In the genomic region with DNA sequence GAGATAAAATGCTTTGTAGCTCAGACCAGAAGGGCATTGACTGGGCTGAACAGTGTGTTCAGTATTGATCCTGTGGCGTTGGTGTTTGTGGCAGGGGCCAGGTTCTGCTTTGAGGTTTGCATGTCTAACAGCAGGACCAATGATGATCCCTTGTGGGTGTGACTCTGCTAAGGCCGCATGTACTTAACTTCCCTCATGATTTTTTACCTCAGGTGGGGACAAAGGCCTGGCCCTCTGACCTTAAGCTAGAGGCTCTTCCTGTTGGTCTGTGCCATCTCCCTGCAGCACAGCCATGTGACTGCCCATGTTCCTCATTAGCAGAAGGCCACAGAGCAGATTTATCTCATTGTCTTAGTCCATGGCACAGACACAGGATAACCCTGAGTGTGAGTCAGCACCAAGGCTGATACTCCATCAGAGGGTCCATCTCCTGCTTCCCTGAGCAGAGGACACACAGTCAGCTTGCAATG, we compare ENCODE assay signal across 15 cellular contexts. TPM values are rescaled to one million over a fixed set of nuclear protein-coding genes. Genes with fewer than 3 reads are reported as not detected.
DNase-seq lines count a peak whose midpoint lies in the region; ATAC-seq, FAIRE-seq and TF ChIP-seq lines count a peak whose summit lies in the region.
"Had no signal": no experiment of that assay in that cellular context is flagged by ENCODE, and none has a peak within 500 bp of the region (broad histone marks: within the 10 kb centered on the region; RNA-seq: fewer than 3 reads in every experiment).

No MANE protein-coding gene starts in this region.

- in situ Hi-C loops in GM12878 (cut with MboI) = no loop called here

- no TSS peak for BruUV-seq in GM12878 (replicated peaks; lab: Mats Ljungman, UMichigan)

- H3K9me3 ChIP-seq in left ventricle myocardium inferior (replicated peaks) (no peaks in the 10 kb centered on the region), right atrium auricular region (no peaks in the 10 kb centered on the region), GM12878 (replicated peaks; ENCODE audit: control insufficient read depth, insufficient read depth, low read length) (no peaks in the 10 kb centered on the region)
- no peaks in the 10 kb centered on the region for H3K9me3 ChIP-seq in naive thymus-derived CD4-positive, alpha-beta T cell (ENCODE audit: control insufficient read depth in 2 of 3, low read length in 3 of 3)

- H3K9ac ChIP-seq in GM12878 (ENCODE audit: control insufficient read depth, insufficient read depth, low read length) = no peak overlapping the region

- no peaks in the 10 kb centered on the region for H3K27me3 Mint-ChIP-seq in naive thymus-derived CD4-positive, alpha-beta T cell
- H3K27me3 Mint-ChIP-seq in type B pancreatic cell = no peaks in the 10 kb centered on the region
- H3K27me3 Mint-ChIP-seq: activated CD4-positive, alpha-beta memory T cell treated with anti-CD3 and anti-CD28 coated beads, Interleukin-2, amount 10 ng/mL, durations not matched to agents 7 days and 5 days; naive B cell had no signal

- no peak for TF ChIP-seq EP300 in GM12878 (IDR thresholded peaks at IDR 0.05; ENCODE audit: borderline replicate concordance in 1 of 2, control insufficient read depth in 1 of 2, low read depth in 2 of 2, low read length in 2 of 2)

- FAIRE-seq in GM12878 (lab: Jason Lieb, UNC) = no peak
- FAIRE-seq: D721Med had no signal

- POLR2A ChIA-PET in GM12878 (lab: Charles Lee) = no interaction called here
- POLR2A ChIA-PET in naive thymus-derived CD4-positive, alpha-beta T cell (lab: Charles Lee) = no interaction called here

- peaks cover 64% of the 10 kb centered on the region for H3K4me1 ChIP-seq in left ventricle myocardium inferior
- peaks cover 0 to 45% of the 10 kb centered on the region in 2 donors for H3K4me1 ChIP-seq in right atrium auricular region
- peaks cover 13% of the 10 kb centered on the region; the same call in 1 of the 2 replicates for H3K4me1 ChIP-seq in GM12878 (ENCODE audit: control insufficient read depth, insufficient read depth, low read length)
- H3K4me1 ChIP-seq in naive thymus-derived CD4-positive, alpha-beta T cell (ENCODE audit: control insufficient read depth in 2 of 2, insufficient read depth in 2 of 2, low read length in 2 of 2) = no peaks in the 10 kb centered on the region

- no peaks in the 10 kb centered on the region for H3K9me3 Mint-ChIP-seq in naive thymus-derived CD4-positive, alpha-beta T cell
- H3K9me3 Mint-ChIP-seq in type B pancreatic cell = no peaks in the 10 kb centered on the region
- H3K9me3 Mint-ChIP-seq: activated CD4-positive, alpha-beta memory T cell treated with anti-CD3 and anti-CD28 coated beads, Interleukin-2, amount 10 ng/mL, durations not matched to agents 7 days and 5 days; naive B cell had no signal

- TF ChIP-seq RAD21 in GM12878 (IDR thresholded peaks at IDR 0.05; ENCODE audit: insufficient read depth, low read depth, low read length) = no peak

- H3K27ac ChIP-seq in left ventricle myocardium inferior (replicated peaks) (peak overlapping the region; percentile 38), right atrium auricular region (no peak overlapping the region), GM12878 (ENCODE audit: control insufficient read depth, insufficient read depth) (no peak overlapping the region)
- no peak overlapping the region for H3K27ac ChIP-seq in naive thymus-derived CD4-positive, alpha-beta T cell (ENCODE audit: low read depth, low read length)

- TF ChIP-seq CTCF in left ventricle myocardium inferior (IDR thresholded peaks at IDR 0.05; ENCODE audit: borderline replicate concordance) (no peak), right atrium auricular region (IDR thresholded peaks at IDR 0.05) (no peak), GM12878 (IDR thresholded peaks at IDR 0.05 in 2 of 3, conservative IDR thresholded peaks at IDR 0.05 in 1 of 3; ENCODE audit: control insufficient read depth in 2 of 3, extremely low read depth in 1 of 3, insufficient read depth in 1 of 3, low read depth in 3 of 3, low read length in 3 of 3) (no peak), type B pancreatic cell (conservative IDR thresholded peaks at IDR 0.05) (no peak)

- RAD21 ChIA-PET in GM12878 (lab: Charles Lee; ENCODE audit: unreplicated experiment) = interaction anchor here (1.0 to 1.3 kb wide), 2 partner anchors 21 to 65 kb away, joined by 3 read pairs; no protein-coding TSS in a partner anchor

- peaks cover 5 to 32% (median 26%) of the 10 kb centered on the region in 7 donors for H3K4me1 Mint-ChIP-seq in naive thymus-derived CD4-positive, alpha-beta T cell
- H3K4me1 Mint-ChIP-seq in type B pancreatic cell (ENCODE audit: unreplicated experiment) = peaks cover 8% of the 10 kb centered on the region

- H3K27ac Mint-ChIP-seq in naive thymus-derived CD4-positive, alpha-beta T cell = peak overlapping the region in 4 of 9 donors; percentile 6 to 71 (median 49)
- no peak overlapping the region for H3K27ac Mint-ChIP-seq in type B pancreatic cell
- H3K27ac Mint-ChIP-seq: activated CD4-positive, alpha-beta memory T cell treated with anti-CD3 and anti-CD28 coated beads, Interleukin-2, amount 10 ng/mL, durations not matched to agents 7 days and 5 days had no signal

- no peak for TF ChIP-seq POLR2A in GM12878 (IDR thresholded peaks at IDR 0.05; ENCODE audit: low read depth, low read length)

- H3K27me3 ChIP-seq in left ventricle myocardium inferior (ENCODE audit: low read depth) (no peaks in the 10 kb centered on the region), right atrium auricular region (no peaks in the 10 kb centered on the region), GM12878 (replicated peaks in 1 of 2; ENCODE audit: control insufficient read depth in 2 of 2, insufficient read depth in 2 of 2, low read length in 1 of 2) (no peaks in the 10 kb centered on the region)
- no peaks in the 10 kb centered on the region for H3K27me3 ChIP-seq in naive thymus-derived CD4-positive, alpha-beta T cell (ENCODE audit: control insufficient read depth in 2 of 2, insufficient read depth in 2 of 2, low read length in 2 of 2)

- no peaks in the 10 kb centered on the region for H3K79me2 ChIP-seq in GM12878 (ENCODE audit: control insufficient read depth, insufficient read depth, low read length)

- CTCF ChIA-PET in GM12878 (lab: Yijun Ruan, JAX) = interaction anchor here (1.7 kb wide), 1 partner anchor 20 kb away, joined by 3 read pairs; no protein-coding TSS in a partner anchor
- CTCF ChIA-PET in naive thymus-derived CD4-positive, alpha-beta T cell (lab: Charles Lee) = no interaction called here

- intact Hi-C loops in left ventricle myocardium inferior (cut with micrococcal nuclease) = no loop called here
- intact Hi-C loops in GM12878 (cut with micrococcal nuclease; ENCODE audit: unreplicated experiment) = no loop called here
- intact Hi-C loops in naive thymus-derived CD4-positive, alpha-beta T cell (cut with micrococcal nuclease) = no loop called here
- intact Hi-C loops in posterior vena cava (cut with DNase I) = no loop called here

- H3K4me3 ChIP-seq in left ventricle myocardium inferior (no peak overlapping the region), right atrium auricular region (no peak overlapping the region), GM12878 (no peak overlapping the region)
- H3K4me3 ChIP-seq in naive thymus-derived CD4-positive, alpha-beta T cell (ENCODE audit: low read length) = no peak overlapping the region
- H3K4me3 ChIP-seq: skin epidermis had no signal

- H4K20me1 ChIP-seq in GM12878 (ENCODE audit: control insufficient read depth, insufficient read depth) = no peaks in the 10 kb centered on the region

- peaks cover 50% of the 10 kb centered on the region for H3K36me3 ChIP-seq in left ventricle myocardium inferior
- H3K36me3 ChIP-seq in right atrium auricular region = peaks cover 23% of the 10 kb centered on the region
- peaks cover 5 to 16% of the 10 kb centered on the region in 2 experiments; a peak in 3 of 4 replicates for H3K36me3 ChIP-seq in GM12878 (ENCODE audit: control insufficient read depth in 2 of 2, insufficient read depth in 2 of 2, low read length in 1 of 2)
- H3K36me3 ChIP-seq in naive thymus-derived CD4-positive, alpha-beta T cell (ENCODE audit: control insufficient read depth in 2 of 3, insufficient read depth in 3 of 3, low read length in 3 of 3) = peaks cover 0 to 40% (median 0%) of the 10 kb centered on the region in 3 experiments

- no peak overlapping the region for H2AFZ ChIP-seq in GM12878 (ENCODE audit: control insufficient read depth, low read depth, low read length)

- SMC1A ChIA-PET in GM12878 (lab: Charles Lee; ENCODE audit: uncharacterized antibody, unreplicated experiment) = interaction anchor here (1.8 kb wide), 1 partner anchor 8 kb away, joined by 4 read pairs; no protein-coding TSS in a partner anchor

- no peak overlapping the region for H3K4me3 Mint-ChIP-seq in naive thymus-derived CD4-positive, alpha-beta T cell
- no peak overlapping the region for H3K4me3 Mint-ChIP-seq in type B pancreatic cell
- H3K4me3 Mint-ChIP-seq: activated CD4-positive, alpha-beta memory T cell treated with anti-CD3 and anti-CD28 coated beads, Interleukin-2, amount 10 ng/mL, durations not matched to agents 7 days and 5 days; naive B cell had no signal

- DNase-seq in left ventricle myocardium inferior (no peak), right atrium auricular region (ENCODE audit: low spot score) (no peak), GM12878 (ENCODE audit: low read depth, low spot score) (no peak), type B pancreatic cell (ENCODE audit: extremely low spot score, unreplicated experiment) (no peak), posterior vena cava (ENCODE audit: low spot score) (no peak)
- no peak for DNase-seq in naive thymus-derived CD4-positive, alpha-beta T cell
- DNase-seq: activated CD4-positive, alpha-beta memory T cell treated with anti-CD3 and anti-CD28 coated beads, Interleukin-2, amount 10 ng/mL, durations not matched to agents 7 days and 5 days; naive B cell; NCI-H187; RPMI8226; T-helper 9 cell had no signal

- no peak overlapping the region for H3K4me2 ChIP-seq in GM12878 (ENCODE audit: control insufficient read depth, insufficient read depth)

- H3K36me3 Mint-ChIP-seq in naive thymus-derived CD4-positive, alpha-beta T cell = peaks cover 7 to 46% (median 12%) of the 10 kb centered on the region in 5 donors
- peaks cover 32% of the 10 kb centered on the region for H3K36me3 Mint-ChIP-seq in type B pancreatic cell

- ATAC-seq in GM12878 = peak; percentile 20; the same call in 2 of the 3 replicates
- ATAC-seq in naive thymus-derived CD4-positive, alpha-beta T cell = peak; percentile 66
- no peak for ATAC-seq in HG02981 (IDR thresholded peaks at IDR 0.05; ENCODE audit: unreplicated experiment)
- ATAC-seq in GM19463 (IDR thresholded peaks at IDR 0.05; ENCODE audit: unreplicated experiment) = no peak

- 71% methylated on average over 2 of the region's 2 CpGs for WGBS in GM12878 (ENCODE audit: insufficient coverage, insufficient replicate concordance, low lambda C conversion rate, missing lambda C conversion rate)

RNA-seq across cellular contexts. Expression of a gene that starts 34.3 kb away (rescaled TPM):
- total RNA-seq in left ventricle myocardium inferior (0.55 TPM), right atrium auricular region (under 1 TPM; 0.41 to 0.63 TPM), GM12878 (2014; rRNA removed) (0.05 and 0.06 TPM in 2 replicates), GM12878 (2014; rRNA removed; fragmentation: Illumina TruSeq; extraction: Trizol) (0.05 and 0.09 TPM in 2 replicates), GM12878 (2021) (0.11 and 0.15 TPM in 2 replicates), type B pancreatic cell (ENCODE audit: low replicate concordance) (3.9 and 4.0 TPM in 2 replicates), posterior vena cava (under 1 TPM; 0.42 to 0.48 TPM)
- total RNA-seq in GM12878 (2013; cell fraction: nucleolus; rRNA removed) = 0.58 and 0.88 TPM in 2 replicates
- polyA plus RNA-seq in GM12878 (2011; ENCODE audit: low read depth) = 0.01 TPM
- polyA plus RNA-seq in GM12878 (2011; rRNA removed) (0.01 and 0.03 TPM in 2 replicates), GM12878 (2014; fragmentation: Illumina TruSeq; extraction: Trizol) (0.03 TPM in 1 of 2 replicates, not detected in the other), GM12878 (2014; fragmentation: Nextera tagmentation; extraction: Ambion mirVana) (under 1 TPM in 1 of 2 experiments, not detected in 1; under 0.01 TPM), GM12878 (2014; rRNA removed) (0.05 and 0.24 TPM in 2 replicates), GM12878 (2016; fragmentation: Nextera tagmentation; extraction: Ambion mirVana) (under 1 TPM; 0.01 to 0.19 TPM)
- 0.03 and 0.05 TPM in 2 replicates for polyA plus RNA-seq in GM12878 (2011; cell fraction: cytosol; rRNA removed)
- 0.12 and 0.22 TPM in 2 replicates for polyA plus RNA-seq in GM12878 (2011; cell fraction: nucleus; rRNA removed)
- polyA plus RNA-seq in GM12878 (2012) = 0.04 and 0.06 TPM in 2 replicates
- polyA minus RNA-seq in GM12878 (2011; rRNA and poly(A)+ RNA removed) = 0.10 and 0.73 TPM in 2 replicates
- polyA minus RNA-seq in GM12878 (2011; cell fraction: cytosol; rRNA and poly(A)+ RNA removed) = 0.10 TPM in 1 of 2 replicates, not detected in the other
- polyA minus RNA-seq in GM12878 (2011; cell fraction: nucleus; rRNA and poly(A)+ RNA removed) = 0.12 and 0.19 TPM in 2 replicates
- under 1 TPM; 0.12 to 0.16 (median 0.14) TPM for total RNA-seq in naive thymus-derived CD4-positive, alpha-beta T cell
- polyA plus RNA-seq in naive thymus-derived CD4-positive, alpha-beta T cell = not detected

RNA-seq across cellular contexts. Expression of a gene that starts 49.9 kb away (rescaled TPM):
- total RNA-seq in left ventricle myocardium inferior (117 TPM), right atrium auricular region (100 to 1,000 TPM; 115 to 174 TPM), GM12878 (2014; rRNA removed) (12.3 and 14.1 TPM in 2 replicates), GM12878 (2014; rRNA removed; fragmentation: Illumina TruSeq; extraction: Trizol) (5.4 TPM in 2 replicates), GM12878 (2021) (16.3 and 16.9 TPM in 2 replicates), type B pancreatic cell (ENCODE audit: low replicate concordance) (84.3 and 126 TPM in 2 replicates), posterior vena cava (10 to 100 TPM; 90.8 to 92.8 TPM)
- total RNA-seq in GM12878 (2013; cell fraction: nucleolus; rRNA removed) = 17.6 and 19.7 TPM in 2 replicates
- 2.3 TPM for polyA plus RNA-seq in GM12878 (2011; ENCODE audit: low read depth)
- polyA plus RNA-seq in GM12878 (2011; rRNA removed) (2.7 and 8.2 TPM in 2 replicates), GM12878 (2014; fragmentation: Illumina TruSeq; extraction: Trizol) (6.5 and 10.2 TPM in 2 replicates), GM12878 (2014; fragmentation: Nextera tagmentation; extraction: Ambion mirVana) (under 1 TPM; 0.33 to 0.37 TPM), GM12878 (2014; rRNA removed) (8.7 and 10.2 TPM in 2 replicates), GM12878 (2016; fragmentation: Nextera tagmentation; extraction: Ambion mirVana) (10 to 100 TPM in 1 of 2 experiments, 1 to 10 TPM in 1; 9.6 to 10.1 TPM)
- 5.7 and 5.9 TPM in 2 replicates for polyA plus RNA-seq in GM12878 (2011; cell fraction: cytosol; rRNA removed)
- polyA plus RNA-seq in GM12878 (2011; cell fraction: nucleus; rRNA removed) = 7.0 TPM in 2 replicates
- polyA plus RNA-seq in GM12878 (2012) = 4.2 and 5.2 TPM in 2 replicates
- 12.6 and 13.7 TPM in 2 replicates for polyA minus RNA-seq in GM12878 (2011; rRNA and poly(A)+ RNA removed)
- polyA minus RNA-seq in GM12878 (2011; cell fraction: cytosol; rRNA and poly(A)+ RNA removed) = 5.5 and 8.2 TPM in 2 replicates
- 2.3 and 6.0 TPM in 2 replicates for polyA minus RNA-seq in GM12878 (2011; cell fraction: nucleus; rRNA and poly(A)+ RNA removed)
- total RNA-seq in naive thymus-derived CD4-positive, alpha-beta T cell = 10 to 100 TPM; 12.0 to 22.3 (median 20.1) TPM
- 1 to 10 TPM; 5.4 to 5.7 TPM for polyA plus RNA-seq in naive thymus-derived CD4-positive, alpha-beta T cell

Comparison
In these comparisons a context has a peak if more than half of its experiments do, and no peak if none do; other contexts are left out.
1. ATAC-seq: peak in GM12878 (single experiment) and naive thymus-derived CD4-positive, alpha-beta T cell (single experiment); none in HG02981 (single experiment) and GM19463 (single experiment).